In the genomic region with DNA sequence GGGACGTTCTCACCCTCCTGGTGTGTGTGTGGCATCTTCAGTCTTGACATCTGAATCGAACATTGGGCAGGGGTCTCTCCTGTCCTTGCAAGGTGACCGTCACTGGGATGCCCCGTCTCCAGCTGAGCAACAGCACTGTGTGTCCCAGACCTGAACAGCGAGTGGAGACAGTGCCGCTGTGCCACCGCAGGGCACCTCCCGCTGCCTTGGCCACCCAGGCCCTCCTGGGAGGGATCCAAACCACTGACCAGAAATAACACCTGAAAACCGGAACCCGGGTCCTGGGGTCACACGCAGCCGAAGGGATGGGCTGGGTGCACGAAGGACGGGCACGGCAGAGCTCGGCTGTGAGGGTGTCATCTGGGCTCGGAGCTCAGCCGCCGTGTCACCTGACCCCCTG, we compare ENCODE assay signal across 18 cellular contexts.
A peak's percentile ranks its signal among the peaks of the same experiment; 100 is the strongest.
DNase-seq lines count a peak whose midpoint lies in the region; ATAC-seq and TF ChIP-seq lines count a peak whose summit lies in the region.
"Had no signal": no experiment of that assay in that cellular context is flagged by ENCODE, and none has a peak within 500 bp of the region (broad histone marks: within the 10 kb centered on the region; RNA-seq: fewer than 3 reads in every experiment).

No MANE protein-coding gene starts in this region.

- CTCF ChIA-PET in activated CD8-positive, alpha-beta T cell treated with anti-CD3 and anti-CD28 coated beads for 36 hours (lab: Charles Lee): interaction anchor here (1.4 to 2.0 kb wide), 2 partner anchors 24 to 93 kb away, joined by 3 to 4 read pairs; no protein-coding TSS in a partner anchor
- CTCF ChIA-PET in activated CD8-positive, alpha-beta T cell treated with anti-CD3 and anti-CD28 coated beads, Interleukin-2, amount 10 ng/mL, durations not matched to agents 7 days and 5 days (lab: Charles Lee): interaction anchor here (1.0 to 1.7 kb wide), 2 partner anchors 24 to 416 kb away, joined by 3 to 4 read pairs; no protein-coding TSS in a partner anchor
- CTCF ChIA-PET in CD8-positive, alpha-beta memory T cell (lab: Charles Lee): no interaction called here
- CTCF ChIA-PET in activated CD4-positive, alpha-beta memory T cell treated with anti-CD3 and anti-CD28 coated beads for 36 hours (lab: Charles Lee): interaction anchor here (1.0 to 1.8 kb wide), 3 partner anchors 24 to 321 kb away, joined by 3 to 6 read pairs (median 5); no protein-coding TSS in a partner anchor

- no peaks in the 10 kb centered on the region for H3K36me3 ChIP-seq in CD8-positive, alpha-beta memory T cell (ENCODE audit: insufficient read depth, low read length)
- H3K36me3 ChIP-seq: colonic mucosa, esophagus squamous epithelium, heart right ventricle, neural progenitor cell, sigmoid colon had no signal

- peak overlapping the region; percentile 17 for H3K4me3 Mint-ChIP-seq in activated CD8-positive, alpha-beta T cell treated with anti-CD3 and anti-CD28 coated beads for 36 hours
- no peak overlapping the region for H3K4me3 Mint-ChIP-seq in activated CD8-positive, alpha-beta T cell treated with anti-CD3 and anti-CD28 coated beads, Interleukin-2, amount 10 ng/mL, durations not matched to agents 7 days and 5 days
- H3K4me3 Mint-ChIP-seq in CD8-positive, alpha-beta memory T cell: peak overlapping the region in 4 of 7 donors; percentile 19 to 48 (median 36)
- peak overlapping the region; percentile 20 for H3K4me3 Mint-ChIP-seq in activated CD4-positive, alpha-beta memory T cell treated with anti-CD3 and anti-CD28 coated beads for 36 hours
- peak overlapping the region in 6 of 10 donors; percentile 27 to 85 (median 38) for H3K4me3 Mint-ChIP-seq in naive thymus-derived CD8-positive, alpha-beta T cell

- peaks cover 7% of the 10 kb centered on the region for H3K4me1 ChIP-seq in CD8-positive, alpha-beta memory T cell (ENCODE audit: insufficient read depth, low read length)
- H3K4me1 ChIP-seq: colonic mucosa, neural progenitor cell had no signal

- no peak overlapping the region for H3K4me3 ChIP-seq in CD8-positive, alpha-beta memory T cell (ENCODE audit: low read length)
- H3K4me3 ChIP-seq: lung, PC-9 had no signal

- H3K36me3 Mint-ChIP-seq in activated CD8-positive, alpha-beta T cell treated with anti-CD3 and anti-CD28 coated beads for 36 hours (ENCODE audit: low read depth): no peaks in the 10 kb centered on the region
- no peaks in the 10 kb centered on the region for H3K36me3 Mint-ChIP-seq in activated CD8-positive, alpha-beta T cell treated with anti-CD3 and anti-CD28 coated beads, Interleukin-2, amount 10 ng/mL, durations not matched to agents 7 days and 5 days (ENCODE audit: low read depth)
- H3K36me3 Mint-ChIP-seq in CD8-positive, alpha-beta memory T cell: no peaks in the 10 kb centered on the region
- no peaks in the 10 kb centered on the region for H3K36me3 Mint-ChIP-seq in activated CD4-positive, alpha-beta memory T cell treated with anti-CD3 and anti-CD28 coated beads for 36 hours
- peaks cover 0 to 2% (median 0%) of the 10 kb centered on the region in 3 donors for H3K36me3 Mint-ChIP-seq in naive thymus-derived CD8-positive, alpha-beta T cell
- H3K36me3 Mint-ChIP-seq: neural progenitor cell; stimulated activated memory B cell treated with anti-CD40 and anti-IgM and Interleukin-4, amounts not matched to agents 10 μg/mL and 1 μg/mL and 100 μg/mL, for 72 hours had no signal

- peaks cover 24% of the 10 kb centered on the region for H3K27me3 Mint-ChIP-seq in activated CD8-positive, alpha-beta T cell treated with anti-CD3 and anti-CD28 coated beads for 36 hours
- H3K27me3 Mint-ChIP-seq in activated CD8-positive, alpha-beta T cell treated with anti-CD3 and anti-CD28 coated beads, Interleukin-2, amount 10 ng/mL, durations not matched to agents 7 days and 5 days (ENCODE audit: low read depth): peaks cover 29% of the 10 kb centered on the region
- peaks cover 34 to 35% of the 10 kb centered on the region in 2 donors for H3K27me3 Mint-ChIP-seq in CD8-positive, alpha-beta memory T cell
- peaks cover 29% of the 10 kb centered on the region for H3K27me3 Mint-ChIP-seq in activated CD4-positive, alpha-beta memory T cell treated with anti-CD3 and anti-CD28 coated beads for 36 hours
- H3K27me3 Mint-ChIP-seq in naive thymus-derived CD8-positive, alpha-beta T cell: peaks cover 4 to 32% (median 23%) of the 10 kb centered on the region in 5 donors

- no peak for TF ChIP-seq CTCF in activated CD8-positive, alpha-beta T cell treated with anti-CD3 and anti-CD28 coated beads for 36 hours (IDR thresholded peaks at IDR 0.05)

- no peak overlapping the region for H3K27ac ChIP-seq in CD8-positive, alpha-beta memory T cell (ENCODE audit: low read depth, low read length)
- H3K27ac ChIP-seq: 22Rv1, colonic mucosa, esophagus squamous epithelium, heart right ventricle, neural progenitor cell, PC-9, sigmoid colon had no signal

- DNase-seq in activated CD8-positive, alpha-beta T cell treated with anti-CD3 and anti-CD28 coated beads for 36 hours: no peak
- DNase-seq in activated CD8-positive, alpha-beta T cell treated with anti-CD3 and anti-CD28 coated beads, Interleukin-2, amount 10 ng/mL, durations not matched to agents 7 days and 5 days: no peak
- no peak for DNase-seq in CD8-positive, alpha-beta memory T cell
- no peak for DNase-seq in activated CD4-positive, alpha-beta memory T cell treated with anti-CD3 and anti-CD28 coated beads for 36 hours
- no peak for DNase-seq in naive thymus-derived CD8-positive, alpha-beta T cell
- DNase-seq in dedifferentiated amniotic fluid mesenchymal stem cell (ENCODE audit: extremely low spot score) (no peak), midbrain (lab: John Stamatoyannopoulos, UW) (no peak)
- DNase-seq: esophagus squamous epithelium; NK-92 treated with Interleukin-12 subunit alpha and Interleukin-12 subunit beta, amount 100 ng/mL, for 24 hours; sigmoid colon had no signal

- H3K9me3 Mint-ChIP-seq in activated CD8-positive, alpha-beta T cell treated with anti-CD3 and anti-CD28 coated beads for 36 hours: no peaks in the 10 kb centered on the region
- H3K9me3 Mint-ChIP-seq in activated CD8-positive, alpha-beta T cell treated with anti-CD3 and anti-CD28 coated beads, Interleukin-2, amount 10 ng/mL, durations not matched to agents 7 days and 5 days (ENCODE audit: insufficient read depth): no peaks in the 10 kb centered on the region
- no peaks in the 10 kb centered on the region for H3K9me3 Mint-ChIP-seq in CD8-positive, alpha-beta memory T cell
- H3K9me3 Mint-ChIP-seq in activated CD4-positive, alpha-beta memory T cell treated with anti-CD3 and anti-CD28 coated beads for 36 hours: no peaks in the 10 kb centered on the region
- no peaks in the 10 kb centered on the region for H3K9me3 Mint-ChIP-seq in naive thymus-derived CD8-positive, alpha-beta T cell
- H3K9me3 Mint-ChIP-seq: neural progenitor cell; stimulated activated memory B cell treated with anti-CD40 and anti-IgM and Interleukin-4, amounts not matched to agents 10 μg/mL and 1 μg/mL and 100 μg/mL, for 72 hours had no signal

- POLR2A ChIA-PET in activated CD8-positive, alpha-beta T cell treated with anti-CD3 and anti-CD28 coated beads for 36 hours (lab: Charles Lee): no interaction called here
- POLR2A ChIA-PET in activated CD8-positive, alpha-beta T cell treated with anti-CD3 and anti-CD28 coated beads, Interleukin-2, amount 10 ng/mL, durations not matched to agents 7 days and 5 days (lab: Charles Lee): no interaction called here
- POLR2A ChIA-PET in CD8-positive, alpha-beta memory T cell (lab: Charles Lee): no interaction called here
- POLR2A ChIA-PET in activated CD4-positive, alpha-beta memory T cell treated with anti-CD3 and anti-CD28 coated beads for 36 hours (lab: Charles Lee): no interaction called here
- POLR2A ChIA-PET in naive thymus-derived CD8-positive, alpha-beta T cell (lab: Charles Lee): no interaction called here

- no peaks in the 10 kb centered on the region for H3K9me3 ChIP-seq in CD8-positive, alpha-beta memory T cell (ENCODE audit: low read length)
- H3K9me3 ChIP-seq: colonic mucosa, esophagus squamous epithelium, heart right ventricle, sigmoid colon had no signal

- intact Hi-C loops in activated CD8-positive, alpha-beta T cell treated with anti-CD3 and anti-CD28 coated beads for 36 hours (cut with micrococcal nuclease): no loop called here
- intact Hi-C loops in activated CD4-positive, alpha-beta memory T cell treated with anti-CD3 and anti-CD28 coated beads for 36 hours (cut with micrococcal nuclease): no loop called here

- H3K4me1 Mint-ChIP-seq in activated CD8-positive, alpha-beta T cell treated with anti-CD3 and anti-CD28 coated beads for 36 hours (ENCODE audit: low read depth): peaks cover 13% of the 10 kb centered on the region
- peaks cover 21% of the 10 kb centered on the region for H3K4me1 Mint-ChIP-seq in activated CD8-positive, alpha-beta T cell treated with anti-CD3 and anti-CD28 coated beads, Interleukin-2, amount 10 ng/mL, durations not matched to agents 7 days and 5 days (ENCODE audit: low read depth)
- H3K4me1 Mint-ChIP-seq in CD8-positive, alpha-beta memory T cell: peaks cover 7 to 10% (median 9%) of the 10 kb centered on the region in 3 donors
- peaks cover 12% of the 10 kb centered on the region for H3K4me1 Mint-ChIP-seq in activated CD4-positive, alpha-beta memory T cell treated with anti-CD3 and anti-CD28 coated beads for 36 hours (ENCODE audit: low read depth)
- H3K4me1 Mint-ChIP-seq in naive thymus-derived CD8-positive, alpha-beta T cell: peaks cover 12 to 29% (median 18%) of the 10 kb centered on the region in 4 donors
- H3K4me1 Mint-ChIP-seq: neural progenitor cell had no signal

- H3K27ac Mint-ChIP-seq in activated CD8-positive, alpha-beta T cell treated with anti-CD3 and anti-CD28 coated beads for 36 hours: no peak overlapping the region
- H3K27ac Mint-ChIP-seq in activated CD8-positive, alpha-beta T cell treated with anti-CD3 and anti-CD28 coated beads, Interleukin-2, amount 10 ng/mL, durations not matched to agents 7 days and 5 days: no peak overlapping the region
- no peak overlapping the region for H3K27ac Mint-ChIP-seq in CD8-positive, alpha-beta memory T cell
- H3K27ac Mint-ChIP-seq in activated CD4-positive, alpha-beta memory T cell treated with anti-CD3 and anti-CD28 coated beads for 36 hours: no peak overlapping the region
- no peak overlapping the region for H3K27ac Mint-ChIP-seq in naive thymus-derived CD8-positive, alpha-beta T cell
- H3K27ac Mint-ChIP-seq: neural progenitor cell; stimulated activated memory B cell treated with anti-CD40 and anti-IgM and Interleukin-4, amounts not matched to agents 10 μg/mL and 1 μg/mL and 100 μg/mL, for 72 hours had no signal

- H3K27me3 ChIP-seq in CD8-positive, alpha-beta memory T cell (ENCODE audit: insufficient read depth, low read length, poor library complexity, severe bottlenecking): peaks cover 14% of the 10 kb centered on the region

- ATAC-seq in activated CD8-positive, alpha-beta T cell treated with anti-CD3 and anti-CD28 coated beads for 36 hours: no peak
- ATAC-seq in activated CD8-positive, alpha-beta T cell treated with anti-CD3 and anti-CD28 coated beads, Interleukin-2, amount 10 ng/mL, durations not matched to agents 7 days and 5 days: no peak
- no peak for ATAC-seq in naive thymus-derived CD8-positive, alpha-beta T cell
- no peak for ATAC-seq in GM19023 (IDR thresholded peaks at IDR 0.05; ENCODE audit: unreplicated experiment)
